In the genomic region with DNA sequence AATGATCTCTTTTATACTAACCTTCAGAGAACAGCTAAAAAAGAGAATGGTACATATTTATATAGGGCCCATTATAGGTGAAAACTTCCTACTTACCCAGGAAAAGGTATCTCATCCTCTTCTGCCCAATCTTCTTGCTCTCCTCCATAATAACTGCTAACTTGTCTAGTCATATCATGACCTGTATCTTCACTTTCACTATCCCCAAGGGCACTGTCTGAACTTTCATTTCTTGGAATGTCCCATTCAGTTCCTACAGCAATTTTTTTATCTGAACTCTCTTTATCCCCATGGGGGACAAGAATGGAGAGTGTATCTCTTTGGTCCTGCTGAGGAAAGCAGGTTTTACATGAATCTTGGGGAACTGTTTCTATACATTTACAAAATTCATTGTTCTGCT, we compare ENCODE assay signal across 8 cellular contexts.
A peak's percentile ranks its signal among the peaks of the same experiment; 100 is the strongest.
DNase-seq lines count a peak whose midpoint lies in the region; ATAC-seq lines count a peak whose summit lies in the region.

No MANE protein-coding gene starts in this region.

- peaks cover 0 to 44% (median 23%) of the 10 kb centered on the region in 5 donors for H3K4me1 ChIP-seq in subcutaneous abdominal adipose tissue (ENCODE audit: control insufficient read depth in 5 of 5, insufficient read depth in 5 of 5, low read length in 5 of 5)

- H3K9me3 ChIP-seq in subcutaneous abdominal adipose tissue (ENCODE audit: control insufficient read depth in 5 of 5, low read length in 5 of 5), result no peaks in the 10 kb centered on the region

- no peaks in the 10 kb centered on the region for H3K27me3 ChIP-seq in subcutaneous abdominal adipose tissue (ENCODE audit: control insufficient read depth in 5 of 5, insufficient read depth in 4 of 5, low read length in 5 of 5)

- peaks cover 9 to 34% (median 17%) of the 10 kb centered on the region in 5 donors for H3K36me3 ChIP-seq in subcutaneous abdominal adipose tissue (ENCODE audit: control insufficient read depth in 5 of 5, insufficient read depth in 5 of 5, low read length in 5 of 5)

- DNase-seq in foreskin melanocyte (peak; percentile 32), GM19238 (ENCODE audit: insufficient read length, low spot score) (no peak), GDM1 (lab: John Stamatoyannopoulos, UW) (no peak), NOMO-1 treated with DMSO at 0.1 percent for 48 hours (lab: John Stamatoyannopoulos, UW; ENCODE audit: unreplicated experiment) (no peak)

- peak overlapping the region in 2 of 5 donors; percentile 9 to 14 for H3K4me3 ChIP-seq in subcutaneous abdominal adipose tissue (ENCODE audit: low read depth in 1 of 5, low read length in 5 of 5)

- H3K9ac ChIP-seq in subcutaneous abdominal adipose tissue (ENCODE audit: low read length in 5 of 5), result peak overlapping the region in 2 of 5 donors; percentile 18 to 67

- peak overlapping the region; percentile 78 for H3K27ac ChIP-seq in subcutaneous abdominal adipose tissue (ENCODE audit: low read depth, low read length)

- ATAC-seq in GM19463 (IDR thresholded peaks at IDR 0.05; ENCODE audit: unreplicated experiment) (peak; percentile 57), HG03432 (IDR thresholded peaks at IDR 0.05; ENCODE audit: unreplicated experiment) (peak; percentile 69), HG02588 (IDR thresholded peaks at IDR 0.05; ENCODE audit: unreplicated experiment) (no peak)
